Comparison of ENCODE assay signal across 8 cellular contexts in genomic region chr11:64235427-64236161, GRCh38. TPM values are rescaled to one million over a fixed set of nuclear protein-coding genes. Genes with fewer than 3 reads are reported as not detected.
DNase-seq lines count a peak whose midpoint lies in the region; TF ChIP-seq lines count a peak whose summit lies in the region.

No MANE protein-coding gene starts in this region.

- no peaks in the 10 kb centered on the region for H3K79me2 ChIP-seq in OCI-LY1 (ENCODE audit: insufficient read depth, low read length)

- H3K36me3 Mint-ChIP-seq in CD4-positive, alpha-beta memory T cell: peaks cover 0 to 27% of the 10 kb centered on the region in 2 donors
- H3K36me3 Mint-ChIP-seq in endothelial cell (ENCODE audit: low read depth, unreplicated experiment): peaks cover 5% of the 10 kb centered on the region
- peaks cover 2% of the 10 kb centered on the region for H3K36me3 Mint-ChIP-seq in osteocyte (ENCODE audit: unreplicated experiment)

- no peak overlapping the region for H2AFZ ChIP-seq in OCI-LY1 (ENCODE audit: low read length)

- H3K4me2 ChIP-seq in OCI-LY1 (ENCODE audit: low read length): peak overlapping the region; percentile 97

- no peaks in the 10 kb centered on the region for H3K9me3 ChIP-seq in CD4-positive, alpha-beta memory T cell (ENCODE audit: control insufficient read depth in 1 of 2, low read length in 2 of 2)
- no peaks in the 10 kb centered on the region for H3K9me3 ChIP-seq in OCI-LY1 (ENCODE audit: low read length)

- peaks cover 39% of the 10 kb centered on the region for H3K4me1 ChIP-seq in CD4-positive, alpha-beta memory T cell (ENCODE audit: insufficient read depth, low read length)
- H3K4me1 ChIP-seq in OCI-LY1 (ENCODE audit: insufficient read depth, low read length, severe bottlenecking): peaks cover 75% of the 10 kb centered on the region

- CTCF ChIA-PET in CD4-positive, alpha-beta memory T cell (lab: Charles Lee; ENCODE audit: partially characterized antibody): interaction anchor here (1.2 to 2.5 kb wide), 4 partner anchors 15 to 68 kb away, joined by 3 to 12 read pairs (median 4); partner anchors contain the start of gene FERMT3

- peak overlapping the region; percentile 71 for H3K27ac ChIP-seq in CD4-positive, alpha-beta memory T cell (ENCODE audit: low read depth, low read length)
- H3K27ac ChIP-seq in OCI-LY1 (ENCODE audit: low read depth, low read length, poor library complexity, severe bottlenecking): peak overlapping the region; percentile 69

- H3K4me1 Mint-ChIP-seq in CD4-positive, alpha-beta memory T cell: peaks cover 19 to 47% (median 36%) of the 10 kb centered on the region in 4 donors
- H3K4me1 Mint-ChIP-seq in endothelial cell (ENCODE audit: unreplicated experiment) (peaks cover 11% of the 10 kb centered on the region), osteocyte (ENCODE audit: unreplicated experiment) (peaks cover 41% of the 10 kb centered on the region)

- no peaks in the 10 kb centered on the region for H3K9me3 Mint-ChIP-seq in CD4-positive, alpha-beta memory T cell
- H3K9me3 Mint-ChIP-seq in endothelial cell (ENCODE audit: unreplicated experiment) (no peaks in the 10 kb centered on the region), osteocyte (ENCODE audit: unreplicated experiment) (no peaks in the 10 kb centered on the region)

- no peak for TF ChIP-seq CTCF in OCI-LY1 (IDR thresholded peaks at IDR 0.05; ENCODE audit: low read length)
- no peak for TF ChIP-seq CTCF in endothelial cell (IDR thresholded peaks at IDR 0.05; ENCODE audit: unreplicated experiment)
- TF ChIP-seq CTCF in osteocyte (IDR thresholded peaks at IDR 0.05): no peak

- H3K9me2 ChIP-seq in OCI-LY1 (ENCODE audit: low read depth, low read length): no peaks in the 10 kb centered on the region

- peak in 1 of 5 donors; percentile 30 for DNase-seq in CD4-positive, alpha-beta memory T cell
- DNase-seq in endothelial cell (ENCODE audit: low spot score) (no peak), osteocyte (ENCODE audit: extremely low spot score, unreplicated experiment) (no peak), activated gamma-delta T cell treated with Interleukin-2 at 50 U/mL for 16 hours (no peak), ecto neural progenitor cell (ENCODE audit: low spot score) (no peak), islet precursor cell (no peak), AG20443 (ENCODE audit: low spot score) (no peak)

- peak overlapping the region; percentile 79 for H3K9ac ChIP-seq in OCI-LY1 (ENCODE audit: low read length)

- intact Hi-C loops in CD4-positive, alpha-beta memory T cell (cut with micrococcal nuclease): no loop called here

- H3K4me3 ChIP-seq in CD4-positive, alpha-beta memory T cell (ENCODE audit: low read length in 2 of 2): peak overlapping the region; percentile 57 to 58
- peak overlapping the region; percentile 77 for H3K4me3 ChIP-seq in OCI-LY1 (ENCODE audit: low read depth, low read length, poor library complexity, severe bottlenecking)

- H3K27me3 ChIP-seq in CD4-positive, alpha-beta memory T cell (ENCODE audit: insufficient read depth, low read length): no peaks in the 10 kb centered on the region
- H3K27me3 ChIP-seq in OCI-LY1 (ENCODE audit: insufficient read depth, low read length): no peaks in the 10 kb centered on the region

- peak overlapping the region; percentile 73 to 91 (median 80) for H3K27ac Mint-ChIP-seq in CD4-positive, alpha-beta memory T cell
- H3K27ac Mint-ChIP-seq in endothelial cell (ENCODE audit: unreplicated experiment): no peak overlapping the region
- peak overlapping the region; percentile 56 for H3K27ac Mint-ChIP-seq in osteocyte (ENCODE audit: unreplicated experiment)

- peak overlapping the region; percentile 79 to 85 (median 82) for H3K4me3 Mint-ChIP-seq in CD4-positive, alpha-beta memory T cell
- peak overlapping the region; percentile 83 for H3K4me3 Mint-ChIP-seq in endothelial cell (ENCODE audit: unreplicated experiment)
- H3K4me3 Mint-ChIP-seq in osteocyte (ENCODE audit: unreplicated experiment): peak overlapping the region; percentile 78

- peaks cover 18% of the 10 kb centered on the region; the same call in 1 of the 2 replicates for H3F3A ChIP-seq in OCI-LY1 (ENCODE audit: insufficient read depth, low read length)

- H3K27me3 Mint-ChIP-seq in CD4-positive, alpha-beta memory T cell: no peaks in the 10 kb centered on the region
- peaks cover 25% of the 10 kb centered on the region for H3K27me3 Mint-ChIP-seq in endothelial cell (ENCODE audit: unreplicated experiment)
- no peaks in the 10 kb centered on the region for H3K27me3 Mint-ChIP-seq in osteocyte (ENCODE audit: unreplicated experiment)

- H3K36me3 ChIP-seq in CD4-positive, alpha-beta memory T cell (ENCODE audit: insufficient read depth, low read length): peaks cover 7% of the 10 kb centered on the region
- peaks cover 15% of the 10 kb centered on the region; the same call in 1 of the 2 replicates for H3K36me3 ChIP-seq in OCI-LY1 (ENCODE audit: insufficient read depth, low read length)

- POLR2A ChIA-PET in CD4-positive, alpha-beta memory T cell (lab: Charles Lee; ENCODE audit: partially characterized antibody): interaction anchor here (1.0 to 38.9 kb wide), 7 partner anchors 11 to 82 kb away, joined by 3 to 937 read pairs (median 8); partner anchors contain the start of genes FERMT3, NUDT22, PPP1R14B and PRDX5

- no peaks in the 10 kb centered on the region for H4K20me1 ChIP-seq in OCI-LY1 (ENCODE audit: insufficient read depth, low read length)

RNA-seq across cellular contexts. Expression of gene VEGFB, which starts 1.2 kb away (rescaled TPM):
- 10 to 100 TPM; 96.8 to 97.3 TPM for total RNA-seq in CD4-positive, alpha-beta memory T cell
- 10 to 100 TPM in 1 of 2 donors, 1 to 10 TPM in 1; 2.3 to 22.2 TPM for polyA plus RNA-seq in CD4-positive, alpha-beta memory T cell
- 11.5 TPM for total RNA-seq in endothelial cell (ENCODE audit: unreplicated experiment)
- 205 and 217 TPM in 2 replicates for total RNA-seq in osteocyte

RNA-seq across cellular contexts. Expression of gene DNAJC4, which starts 5.2 kb away (rescaled TPM):
- total RNA-seq in CD4-positive, alpha-beta memory T cell: 10 to 100 TPM; 60.6 to 64.5 TPM
- 10 to 100 TPM; 15.6 to 23.6 TPM for polyA plus RNA-seq in CD4-positive, alpha-beta memory T cell
- total RNA-seq in endothelial cell (ENCODE audit: unreplicated experiment) (38.0 TPM), osteocyte (46.5 and 49.9 TPM in 2 replicates)

RNA-seq across cellular contexts. Expression of gene FKBP2, which starts 5.3 kb away (rescaled TPM):
- 10 to 100 TPM; 41.4 to 46.4 TPM for total RNA-seq in CD4-positive, alpha-beta memory T cell
- polyA plus RNA-seq in CD4-positive, alpha-beta memory T cell: 100 to 1,000 TPM; 106 to 107 TPM
- total RNA-seq in endothelial cell (ENCODE audit: unreplicated experiment) (35.3 TPM), osteocyte (52.9 and 54.7 TPM in 2 replicates)

RNA-seq across cellular contexts. Expression of gene NUDT22, which starts 9.5 kb away (rescaled TPM):
- total RNA-seq in CD4-positive, alpha-beta memory T cell: 100 to 1,000 TPM in 1 of 2 experiments, 10 to 100 TPM in 1; 83.9 to 101 TPM
- 10 to 100 TPM; 38.1 to 69.6 TPM for polyA plus RNA-seq in CD4-positive, alpha-beta memory T cell
- 21.2 TPM for total RNA-seq in endothelial cell (ENCODE audit: unreplicated experiment)
- 43.7 and 46.8 TPM in 2 replicates for total RNA-seq in osteocyte

RNA-seq across cellular contexts. Expression of gene TRPT1, which starts 9.6 kb away (rescaled TPM):
- total RNA-seq in CD4-positive, alpha-beta memory T cell: 10 to 100 TPM; 37.6 to 42.1 TPM
- polyA plus RNA-seq in CD4-positive, alpha-beta memory T cell: 10 to 100 TPM; 31.1 to 35.3 TPM
- total RNA-seq in endothelial cell (ENCODE audit: unreplicated experiment): 23.2 TPM
- 39.2 and 39.7 TPM in 2 replicates for total RNA-seq in osteocyte
